12 cellular contexts compared by ENCODE assay signal in the genomic region with DNA sequence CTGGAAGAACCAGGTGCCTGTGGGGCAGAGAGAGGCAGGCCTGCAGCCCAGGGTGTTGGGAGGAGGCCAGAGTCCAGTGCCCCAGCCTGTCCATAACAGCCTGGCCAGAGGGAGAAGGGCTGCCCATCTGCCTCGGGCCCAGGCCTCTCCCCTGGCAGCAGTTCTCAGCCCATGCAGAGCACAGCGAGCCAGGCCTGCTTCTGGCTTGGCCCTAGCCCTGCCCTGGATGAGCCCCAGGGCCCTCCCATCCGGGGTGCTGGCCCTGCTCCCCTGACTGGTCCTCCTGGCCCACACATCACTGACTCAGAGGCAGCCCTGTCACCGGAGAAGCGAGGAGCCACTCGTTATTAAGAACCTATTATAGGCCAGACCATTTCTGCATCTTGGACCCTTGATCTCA. TPM values are rescaled to one million over a fixed set of nuclear protein-coding genes. Genes with fewer than 3 reads are reported as not detected.
DNase-seq lines count a peak whose midpoint lies in the region; ATAC-seq and TF ChIP-seq lines count a peak whose summit lies in the region.
"Had no signal": no experiment of that assay in that cellular context is flagged by ENCODE, and none has a peak within 500 bp of the region (broad histone marks: within the 10 kb centered on the region; RNA-seq: fewer than 3 reads in every experiment).

No MANE protein-coding gene starts in this region.

- H3K4me3 ChIP-seq in cardiac fibroblast (replicated peaks in 1 of 2; ENCODE audit: low read depth in 2 of 2, low read length in 2 of 2): no peak overlapping the region
- H3K4me3 ChIP-seq in heart right ventricle: no peak overlapping the region
- H3K4me3 ChIP-seq in stomach smooth muscle (ENCODE audit: low read length in 2 of 2): no peak overlapping the region

- WGBS in heart right ventricle, 2 donors: 56 to 73% methylated on average over 6 of the region's 6 CpGs

- H3K9me3 ChIP-seq in heart right ventricle (no peaks in the 10 kb centered on the region), stomach smooth muscle (ENCODE audit: control insufficient read depth in 2 of 2, low read length in 2 of 2) (no peaks in the 10 kb centered on the region)

- H3K27ac ChIP-seq in heart right ventricle (peak overlapping the region in 6 of 10 donors; percentile 0 to 50 (median 30)), stomach smooth muscle (ENCODE audit: low read length) (peak overlapping the region; percentile 37)

- DNase-seq in HFFc6 (peak; percentile 60), cardiac fibroblast (ENCODE audit: low read depth in 2 of 2) (peak; percentile 47 to 67), heart right ventricle (no peak), SW480 (ENCODE audit: low spot score) (no peak), SW 1271 (lab: John Stamatoyannopoulos, UW) (no peak)
- no peak for DNase-seq in stimulated activated naive B cell treated with anti-CD40 and anti-IgM and Interleukin-4, amounts not matched to agents 10 μg/mL and 1 μg/mL and 100 μg/mL, for 72 hours

- no peaks in the 10 kb centered on the region; the same call in none of the 2 replicates for H3K27me3 Mint-ChIP-seq in HFFc6 (ENCODE audit: insufficient read depth)
- H3K27me3 Mint-ChIP-seq in stimulated activated naive B cell treated with anti-CD40 and anti-IgM and Interleukin-4, amounts not matched to agents 10 μg/mL and 1 μg/mL and 100 μg/mL, for 72 hours: peaks cover 0 to under 1% of the 10 kb centered on the region in 2 donors

- H3K4me1 ChIP-seq in heart right ventricle (peaks cover 2 to 30% (median 7%) of the 10 kb centered on the region in 9 donors), stomach smooth muscle (ENCODE audit: control insufficient read depth, insufficient read depth, low read length) (peaks cover 20% of the 10 kb centered on the region)

- peak overlapping the region; percentile 76 for H3K27ac Mint-ChIP-seq in HFFc6
- H3K27ac Mint-ChIP-seq in stimulated activated naive B cell treated with anti-CD40 and anti-IgM and Interleukin-4, amounts not matched to agents 10 μg/mL and 1 μg/mL and 100 μg/mL, for 72 hours: no peak overlapping the region
- H3K27ac Mint-ChIP-seq: CD8-positive, alpha-beta T cell had no signal

- H3K36me3 Mint-ChIP-seq in HFFc6 (ENCODE audit: low read depth): 0 out of 2 replicates have a peak, but pooled peaks cover 5% of the 10 kb centered on the region
- no peaks in the 10 kb centered on the region for H3K36me3 Mint-ChIP-seq in stimulated activated naive B cell treated with anti-CD40 and anti-IgM and Interleukin-4, amounts not matched to agents 10 μg/mL and 1 μg/mL and 100 μg/mL, for 72 hours
- H3K36me3 Mint-ChIP-seq: CD8-positive, alpha-beta T cell; immature natural killer cell had no signal

- H3K4me3 Mint-ChIP-seq in HFFc6: no peak overlapping the region
- no peak overlapping the region for H3K4me3 Mint-ChIP-seq in stimulated activated naive B cell treated with anti-CD40 and anti-IgM and Interleukin-4, amounts not matched to agents 10 μg/mL and 1 μg/mL and 100 μg/mL, for 72 hours
- H3K4me3 Mint-ChIP-seq: CD8-positive, alpha-beta T cell; immature natural killer cell had no signal

- intact Hi-C loops in heart right ventricle (cut with DNase I): loop anchor here (1.0 to 5.0 kb wide), 4 partner anchors 35 to 255 kb away; a partner anchor contains a TSS

- H3K27me3 ChIP-seq in heart right ventricle (no peaks in the 10 kb centered on the region), stomach smooth muscle (ENCODE audit: control insufficient read depth in 1 of 2, insufficient read depth in 2 of 2, low read length in 2 of 2) (no peaks in the 10 kb centered on the region)

- no peaks in the 10 kb centered on the region for H3K9me3 Mint-ChIP-seq in HFFc6
- H3K9me3 Mint-ChIP-seq in stimulated activated naive B cell treated with anti-CD40 and anti-IgM and Interleukin-4, amounts not matched to agents 10 μg/mL and 1 μg/mL and 100 μg/mL, for 72 hours: no peaks in the 10 kb centered on the region
- H3K9me3 Mint-ChIP-seq: CD8-positive, alpha-beta T cell; immature natural killer cell; neural crest cell had no signal

- H3K36me3 ChIP-seq in heart right ventricle (peaks cover 0 to 54% (median 11%) of the 10 kb centered on the region in 9 donors), stomach smooth muscle (ENCODE audit: control insufficient read depth in 2 of 2, insufficient read depth in 2 of 2, low read length in 2 of 2) (peaks cover 6 to 14% of the 10 kb centered on the region in 2 donors)

- peaks cover 38% of the 10 kb centered on the region for H3K4me1 Mint-ChIP-seq in HFFc6 (ENCODE audit: low read depth)
- H3K4me1 Mint-ChIP-seq in stimulated activated naive B cell treated with anti-CD40 and anti-IgM and Interleukin-4, amounts not matched to agents 10 μg/mL and 1 μg/mL and 100 μg/mL, for 72 hours: peaks cover 8 to 20% of the 10 kb centered on the region in 2 donors

- ATAC-seq in heart right ventricle: peak in 6 of 8 donors; percentile 11 to 50 (median 34)
- no peak for ATAC-seq in GM18907 (IDR thresholded peaks at IDR 0.05; ENCODE audit: unreplicated experiment)
- ATAC-seq in stimulated activated naive B cell treated with anti-CD40 and anti-IgM and Interleukin-4, amounts not matched to agents 10 μg/mL and 1 μg/mL and 100 μg/mL, for 72 hours (replicated peaks): no peak

- TF ChIP-seq CTCF in HFFc6 (IDR thresholded peaks at IDR 0.05) (no peak), cardiac fibroblast (IDR thresholded peaks at IDR 0.05; ENCODE audit: low read depth, low read length) (no peak), heart right ventricle (IDR thresholded peaks at IDR 0.05) (no peak)

- H3K9ac ChIP-seq in stomach smooth muscle (ENCODE audit: low read length in 2 of 2): peak overlapping the region in 1 of 2 donors; percentile 42

RNA-seq across cellular contexts. Expression of a gene that starts 19.7 kb away (rescaled TPM):
- under 1 TPM; 0.24 to 0.67 (median 0.53) TPM for total RNA-seq in HFFc6 (2021; fragmentation: NEBNext Ultra II Directional; extraction: Animal tissue kit (Norgen Biotek cat#: 25700))
- 1 to 10 TPM in 1 of 10 donors, under 1 TPM in 9; 0.13 to 1.2 (median 0.26) TPM for total RNA-seq in heart right ventricle
- polyA plus RNA-seq in heart right ventricle: under 1 TPM; 0.16 to 0.37 TPM

RNA-seq across cellular contexts. Expression of a gene that starts 52.5 kb away (rescaled TPM):
- 1 to 10 TPM; 2.4 to 4.2 (median 3.3) TPM for total RNA-seq in HFFc6 (2021; fragmentation: NEBNext Ultra II Directional; extraction: Animal tissue kit (Norgen Biotek cat#: 25700))
- total RNA-seq in heart right ventricle: 1 to 10 TPM; 1.8 to 5.0 (median 3.4) TPM
- 1 to 10 TPM; 1.5 to 1.7 TPM for polyA plus RNA-seq in heart right ventricle
- total RNA-seq: OCI-LY7 had no signal
- polyA plus RNA-seq: immature natural killer cell had no signal

RNA-seq across cellular contexts. Expression of a gene that starts 59.7 kb away (rescaled TPM):
- total RNA-seq in HFFc6 (2021; fragmentation: NEBNext Ultra II Directional; extraction: Animal tissue kit (Norgen Biotek cat#: 25700)): 100 to 1,000 TPM; 134 to 173 (median 145) TPM
- total RNA-seq in heart right ventricle: 100 to 1,000 TPM in 9 of 10 donors, 10 to 100 TPM in 1; 98.9 to 142 (median 109) TPM
- polyA plus RNA-seq in heart right ventricle: 100 to 1,000 TPM in 1 of 2 donors, 10 to 100 TPM in 1; 80.7 to 273 TPM

Comparison
In these comparisons a context has a peak if more than half of its experiments do, and no peak if none do; other contexts are left out.
1. DNase-seq: peak in HFFc6 (single experiment) and cardiac fibroblast (2 of 2); none in heart right ventricle (0 of 2), SW480 (single experiment), SW 1271 (0 of 2) and stimulated activated naive B cell treated with anti-CD40 and anti-IgM and Interleukin-4, amounts not matched to agents 10 μg/mL and 1 μg/mL and 100 μg/mL, for 72 hours (single experiment).
2. ATAC-seq: peak in heart right ventricle (6 of 8); none in GM18907 (single experiment) and stimulated activated naive B cell treated with anti-CD40 and anti-IgM and Interleukin-4, amounts not matched to agents 10 μg/mL and 1 μg/mL and 100 μg/mL, for 72 hours (0 of 2).